8 cellular contexts compared by ENCODE assay signal in the genomic region with DNA sequence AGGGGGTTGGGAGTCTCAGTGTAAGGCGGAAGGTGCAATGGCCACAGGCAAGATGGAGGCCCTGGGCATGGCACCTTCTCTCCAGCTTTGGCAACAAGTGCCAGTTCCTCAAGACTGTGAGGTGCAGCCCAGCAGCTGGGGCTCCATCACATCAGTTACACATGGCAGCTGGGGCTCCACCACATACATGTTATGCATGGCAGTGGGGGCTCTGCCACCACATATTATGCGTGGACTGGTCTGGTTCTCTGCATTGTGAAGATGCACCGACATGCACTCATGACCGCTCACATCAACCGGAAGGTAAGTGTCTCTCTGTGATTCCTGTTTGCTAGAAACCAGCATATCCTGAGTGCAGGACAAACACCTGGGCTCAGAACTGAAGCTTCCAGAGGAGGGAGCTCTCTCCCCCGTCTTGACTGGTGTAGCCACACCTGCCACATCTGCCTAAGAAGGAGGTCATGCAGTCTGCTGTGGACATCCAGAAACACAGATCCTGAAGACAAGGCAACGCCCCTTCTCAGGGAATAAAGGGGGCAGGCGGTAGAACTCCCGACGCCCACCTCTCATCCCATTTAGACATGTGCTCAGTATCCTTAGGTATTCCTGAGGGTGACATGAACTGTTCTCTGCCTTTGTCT.
DNase-seq lines count a peak whose midpoint lies in the region; ATAC-seq and TF ChIP-seq lines count a peak whose summit lies in the region.

No MANE protein-coding gene starts in this region.

- peak in 2 of 3 experiments; percentile 31 to 63; a peak in 2 of 6 replicates for TF ChIP-seq CTCF in HCT116 (IDR thresholded peaks at IDR 0.05 in 2 of 3, conservative IDR thresholded peaks at IDR 0.05 in 1 of 3; ENCODE audit: borderline replicate concordance in 1 of 3, insufficient read depth in 1 of 3, low read depth in 2 of 3, low read length in 2 of 3)
- no peak for TF ChIP-seq CTCF in fibroblast of lung (conservative IDR thresholded peaks at IDR 0.05 in 1 of 2, IDR thresholded peaks at IDR 0.05 in 1 of 2; ENCODE audit: low read depth in 1 of 2, low read length in 2 of 2)

- H3K79me2 ChIP-seq in HCT116 (ENCODE audit: insufficient read depth, low read length) (no peaks in the 10 kb centered on the region), fibroblast of lung (ENCODE audit: control insufficient read depth, insufficient read depth, low read length) (no peaks in the 10 kb centered on the region)

- no peaks in the 10 kb centered on the region for H4K20me1 ChIP-seq in HCT116 (ENCODE audit: insufficient read depth)
- H4K20me1 ChIP-seq in fibroblast of lung (ENCODE audit: control insufficient read depth, extremely low read depth, insufficient read depth, low read length) = no peaks in the 10 kb centered on the region

- H3K27me3 ChIP-seq in HCT116 (ENCODE audit: insufficient read depth, low read length) = peaks cover 6% of the 10 kb centered on the region; the same call in 1 of the 2 replicates
- H3K27me3 ChIP-seq in fibroblast of lung (ENCODE audit: control insufficient read depth, insufficient read depth, low read length) = no peaks in the 10 kb centered on the region
- no peaks in the 10 kb centered on the region for H3K27me3 ChIP-seq in MG63

- H3K36me3 Mint-ChIP-seq in stimulated activated naive B cell treated with anti-CD40 and anti-IgM and Interleukin-4, amounts not matched to agents 10 μg/mL and 1 μg/mL and 100 μg/mL, for 72 hours = no peaks in the 10 kb centered on the region

- H3K36me3 ChIP-seq in HCT116 (ENCODE audit: control insufficient read depth in 1 of 2, insufficient read depth in 2 of 2, low read length in 2 of 2) = no peaks in the 10 kb centered on the region
- H3K36me3 ChIP-seq in fibroblast of lung (ENCODE audit: control insufficient read depth, insufficient read depth, low read length) = no peaks in the 10 kb centered on the region
- no peaks in the 10 kb centered on the region for H3K36me3 ChIP-seq in MG63

- H3K4me1 Mint-ChIP-seq in stimulated activated naive B cell treated with anti-CD40 and anti-IgM and Interleukin-4, amounts not matched to agents 10 μg/mL and 1 μg/mL and 100 μg/mL, for 72 hours = no peaks in the 10 kb centered on the region

- intact Hi-C loops in HCT116 (cut with micrococcal nuclease) = loop anchor here (1.0 to 5.0 kb wide), 4 partner anchors 166 to 835 kb away; no protein-coding TSS in a partner anchor

- CTCF ChIA-PET in HCT116 (lab: Charles Lee) = interaction anchor here (0.6 to 5.2 kb wide), 49 partner anchors 9 to 505 kb away, joined by 3 to 82 read pairs (median 4); a partner anchor contains a TSS

- H3K9ac ChIP-seq in HCT116 (ENCODE audit: low read length) = no peak overlapping the region
- H3K9ac ChIP-seq in fibroblast of lung (ENCODE audit: insufficient read depth, low read length) = no peak overlapping the region

- H2AFZ ChIP-seq in HCT116 (ENCODE audit: low read depth, low read length, poor library complexity, severe bottlenecking) = peak overlapping the region; percentile 91
- no peak overlapping the region for H2AFZ ChIP-seq in fibroblast of lung (ENCODE audit: low read length)

- ATAC-seq in HCT116 (peak; percentile 89), HG03571 (IDR thresholded peaks at IDR 0.05; ENCODE audit: unreplicated experiment) (no peak)
- ATAC-seq in stimulated activated naive B cell treated with anti-CD40 and anti-IgM and Interleukin-4, amounts not matched to agents 10 μg/mL and 1 μg/mL and 100 μg/mL, for 72 hours (replicated peaks) = peak; percentile 47 to 49
- ATAC-seq in activated CD4-positive, CD25-positive, alpha-beta regulatory T cell treated with anti-CD3 and anti-CD28 coated beads, Interleukin-2, amount 50 U/mL, for 24 hours = no peak

- RAD21 ChIA-PET in HCT116 (lab: Charles Lee; ENCODE audit: low non-redundant PET in 1 of 2, low total read pairs in 2 of 2, uncharacterized antibody in 2 of 2, unreplicated experiment in 2 of 2) = interaction anchor here (0.6 to 2.3 kb wide), 21 partner anchors 50 to 505 kb away, joined by 3 to 24 read pairs (median 4); a partner anchor contains a TSS

- BruUV-seq in HCT116 (replicated peaks; lab: Mats Ljungman, UMichigan) = no TSS peak

- H3K27ac ChIP-seq in HCT116 (ENCODE audit: low read depth, low read length) = no peak overlapping the region
- H3K27ac ChIP-seq in fibroblast of lung (ENCODE audit: insufficient read depth, low read length) = peak overlapping the region; percentile 15

- H3K27me3 Mint-ChIP-seq in stimulated activated naive B cell treated with anti-CD40 and anti-IgM and Interleukin-4, amounts not matched to agents 10 μg/mL and 1 μg/mL and 100 μg/mL, for 72 hours = peaks cover 45 to 52% of the 10 kb centered on the region in 2 donors

- no peaks in the 10 kb centered on the region for H3K9me2 ChIP-seq in HCT116 (ENCODE audit: insufficient read depth)

- H3K4me3 Mint-ChIP-seq in stimulated activated naive B cell treated with anti-CD40 and anti-IgM and Interleukin-4, amounts not matched to agents 10 μg/mL and 1 μg/mL and 100 μg/mL, for 72 hours = no peak overlapping the region

- H3K9me3 ChIP-seq in HCT116 (ENCODE audit: control insufficient read depth in 1 of 2, insufficient read depth in 1 of 2, low read depth in 1 of 2, low read length in 2 of 2) (no peaks in the 10 kb centered on the region), fibroblast of lung (ENCODE audit: control insufficient read depth, insufficient read depth, low read depth, low read length) (no peaks in the 10 kb centered on the region), MG63 (no peaks in the 10 kb centered on the region)

- H3K4me2 ChIP-seq in HCT116 (ENCODE audit: low read length) (peak overlapping the region; percentile 64), fibroblast of lung (ENCODE audit: extremely low read depth, insufficient read depth, low read length) (no peak overlapping the region)

- H3K27ac Mint-ChIP-seq in stimulated activated naive B cell treated with anti-CD40 and anti-IgM and Interleukin-4, amounts not matched to agents 10 μg/mL and 1 μg/mL and 100 μg/mL, for 72 hours = no peak overlapping the region

- no peak for TF ChIP-seq POLR2A in HCT116 (IDR thresholded peaks at IDR 0.05; ENCODE audit: borderline replicate concordance, extremely low read depth, insufficient read depth, insufficient read length)

- DNase-seq in HCT116 (ENCODE audit: low read depth, low spot score) (peak; percentile 50), NCI-H774 (lab: John Stamatoyannopoulos, UW) (peak; percentile 4), fibroblast of lung (ENCODE audit: low read depth in 2 of 2) (peak in 1 of 2 donors; percentile 33), MG63 (no peak), amniotic stem cell (lab: John Stamatoyannopoulos, UW) (no peak)
- no peak for DNase-seq in stimulated activated naive B cell treated with anti-CD40 and anti-IgM and Interleukin-4, amounts not matched to agents 10 μg/mL and 1 μg/mL and 100 μg/mL, for 72 hours

- H3K4me3 ChIP-seq in HCT116 (replicated peaks in 1 of 2; ENCODE audit: low read depth in 1 of 2, low read length in 2 of 2) = no peak overlapping the region; a peak in 1 of 4 replicates
- H3K4me3 ChIP-seq in fibroblast of lung (replicated peaks in 1 of 4; ENCODE audit: control extremely low read depth in 1 of 4, insufficient read depth in 1 of 4, low read depth in 3 of 4, low read length in 4 of 4) = no peak overlapping the region
- H3K4me3 ChIP-seq in MG63 = no peak overlapping the region

- H3K9me3 Mint-ChIP-seq in stimulated activated naive B cell treated with anti-CD40 and anti-IgM and Interleukin-4, amounts not matched to agents 10 μg/mL and 1 μg/mL and 100 μg/mL, for 72 hours = no peaks in the 10 kb centered on the region

- TF ChIP-seq RAD21 in HCT116 (IDR thresholded peaks at IDR 0.05; ENCODE audit: low read depth) = peak; percentile 61

- H3K4me1 ChIP-seq in HCT116 (ENCODE audit: control insufficient read depth in 1 of 2, insufficient read depth in 2 of 2, low read length in 2 of 2) = peaks cover 10 to 12% of the 10 kb centered on the region in 2 experiments; a peak in 3 of 4 replicates
- H3K4me1 ChIP-seq in fibroblast of lung (ENCODE audit: control insufficient read depth, extremely low read depth, insufficient read depth, low read length) = peaks cover 21% of the 10 kb centered on the region

- POLR2A ChIA-PET in HCT116 (lab: Charles Lee) = interaction anchor here (1.4 to 1.7 kb wide), 2 partner anchors 156 to 165 kb away, joined by 5 to 6 read pairs; no protein-coding TSS in a partner anchor

TF ChIP-seq in HCT116, 20 proteins besides CTCF, POLR2A, EP300 and RAD21:
- TF ChIP-seq EZH2phosphoT487 (IDR thresholded peaks at IDR 0.05; ENCODE audit: borderline replicate concordance) (no peak), TCF7L2 (IDR thresholded peaks at IDR 0.05; ENCODE audit: borderline replicate concordance, extremely low read depth, insufficient read depth, insufficient read length) (no peak)

Comparison
In these comparisons a context has a peak if more than half of its experiments do, and no peak if none do; other contexts are left out.
1. ATAC-seq: peak in HCT116 (single experiment) and stimulated activated naive B cell treated with anti-CD40 and anti-IgM and Interleukin-4, amounts not matched to agents 10 μg/mL and 1 μg/mL and 100 μg/mL, for 72 hours (2 of 2); none in activated CD4-positive, CD25-positive, alpha-beta regulatory T cell treated with anti-CD3 and anti-CD28 coated beads, Interleukin-2, amount 50 U/mL, for 24 hours (0 of 2) and HG03571 (single experiment).
2. DNase-seq: peak in HCT116 (single experiment) and NCI-H774 (single experiment); none in stimulated activated naive B cell treated with anti-CD40 and anti-IgM and Interleukin-4, amounts not matched to agents 10 μg/mL and 1 μg/mL and 100 μg/mL, for 72 hours (single experiment), MG63 (single experiment) and amniotic stem cell (single experiment).
3. CTCF ChIP-seq: peak in HCT116 (2 of 3); none in fibroblast of lung (0 of 2).